Comparison of ENCODE assay signal across 21 cellular contexts in genomic region chr2:28639092-28639691, GRCh38.
DNase-seq lines count a peak whose midpoint lies in the region; ATAC-seq and TF ChIP-seq lines count a peak whose summit lies in the region.
"Had no signal": no experiment of that assay in that cellular context is flagged by ENCODE, and none has a peak within 500 bp of the region (broad histone marks: within the 10 kb centered on the region; RNA-seq: fewer than 3 reads in every experiment).

No MANE protein-coding gene starts in this region.

- no peaks in the 10 kb centered on the region for H4K20me1 ChIP-seq in PC-9 (ENCODE audit: insufficient read depth)
- no peaks in the 10 kb centered on the region for H4K20me1 ChIP-seq in MM.1S (ENCODE audit: insufficient read depth, low read length)

- TF ChIP-seq EP300 in transverse colon (IDR thresholded peaks at IDR 0.05; ENCODE audit: low read depth): no peak

- H3F3A ChIP-seq in PC-9 (ENCODE audit: insufficient read depth, low read depth): peaks cover 39% of the 10 kb centered on the region
- no peaks in the 10 kb centered on the region for H3F3A ChIP-seq in MM.1S (ENCODE audit: insufficient read depth, low read length)

- intact Hi-C loops in PC-9 (cut with micrococcal nuclease; ENCODE audit: unreplicated experiment) (no loop called here), right lobe of liver (cut with DNase I) (no loop called here), transverse colon (cut with DNase I; ENCODE audit: low total_unique reads) (no loop called here)

- DNase-seq in T-helper 1 cell: no peak
- no peak for DNase-seq in PC-9
- peak in 1 of 3 donors; percentile 32 for DNase-seq in right lobe of liver
- peak; percentile 3 for DNase-seq in transverse colon
- no peak for DNase-seq in MM.1S
- no peak for DNase-seq in NCI-H2171 treated with DMSO at 0.1 percent for 48 hours (lab: John Stamatoyannopoulos, UW)
- DNase-seq: CD8-positive, alpha-beta T cell; DMS79 treated with DMSO at 0.1 percent for 48 hours; KG1; NCI-H1048; NCI-H1436 treated with DMSO at 0.1 percent for 48 hours; NCI-H2029 treated with DMSO at 0.1 percent for 48 hours had no signal

- TSS peak; percentile 35 for BruUV-seq in PC-9 (replicated peaks; lab: Mats Ljungman, UMichigan)

- TF ChIP-seq CTCF in PC-9 (conservative IDR thresholded peaks at IDR 0.05): no peak
- TF ChIP-seq CTCF in right lobe of liver (IDR thresholded peaks at IDR 0.05): no peak
- no peak for TF ChIP-seq CTCF in transverse colon (IDR thresholded peaks at IDR 0.05)
- TF ChIP-seq CTCF in MM.1S (IDR thresholded peaks at IDR 0.05; ENCODE audit: low read length): no peak

- peak overlapping the region; percentile 33 for H3K27ac Mint-ChIP-seq in T-helper 1 cell treated with Interleukin-12 subunit alpha and Interleukin-12 subunit beta and Interleukin-4 antibody, amounts not matched to agents 30 μg/mL and 1 μg/mL, for 36 hours
- H3K27ac Mint-ChIP-seq: B cell; CD8-positive, alpha-beta T cell had no signal

- ATAC-seq in right lobe of liver: no peak
- ATAC-seq in HG02938 (IDR thresholded peaks at IDR 0.05; ENCODE audit: unreplicated experiment): no peak
- ATAC-seq: CD8-positive, alpha-beta T cell; Right ventricle myocardium inferior had no signal

- no peak overlapping the region for H3K9ac ChIP-seq in MM.1S (ENCODE audit: low read length)

- H3K4me1 Mint-ChIP-seq in T-helper 1 cell treated with Interleukin-12 subunit alpha and Interleukin-12 subunit beta and Interleukin-4 antibody, amounts not matched to agents 30 μg/mL and 1 μg/mL, for 36 hours (ENCODE audit: low read depth): peaks cover 15% of the 10 kb centered on the region
- H3K4me1 Mint-ChIP-seq: B cell had no signal

- H3K27me3 ChIP-seq in PC-9 (ENCODE audit: insufficient read depth, low read depth): no peaks in the 10 kb centered on the region
- H3K27me3 ChIP-seq in right lobe of liver: no peaks in the 10 kb centered on the region
- no peaks in the 10 kb centered on the region for H3K27me3 ChIP-seq in transverse colon
- no peaks in the 10 kb centered on the region for H3K27me3 ChIP-seq in MM.1S (replicated peaks; ENCODE audit: insufficient read depth, low read length)
- H3K27me3 ChIP-seq: Peyer's patch had no signal

- POLR2A ChIA-PET in PC-9 (lab: Charles Lee; ENCODE audit: unreplicated experiment): interaction anchor here (0.5 to 1.0 kb wide), 6 partner anchors 8 to 113 kb away, joined by 3 to 10 read pairs (median 6); partner anchors contain the start of gene PPP1CB

- CTCF ChIA-PET in PC-9 (lab: Charles Lee): no interaction called here

- H3K27ac ChIP-seq in PC-9 (peak overlapping the region; percentile 72), right lobe of liver (peak overlapping the region in 2 of 3 donors; percentile 21 to 64), transverse colon (peak overlapping the region in 3 of 4 donors; percentile 21 to 59 (median 37)), MM.1S (ENCODE audit: low read length) (no peak overlapping the region)
- H3K27ac ChIP-seq: 22Rv1, SK-N-MC had no signal

- H3K4me1 ChIP-seq in PC-9 (replicated peaks; ENCODE audit: insufficient read depth) (peaks cover 57% of the 10 kb centered on the region), right lobe of liver (peaks cover 0 to 35% (median 14%) of the 10 kb centered on the region in 4 donors), transverse colon (peaks cover 7 to 54% (median 22%) of the 10 kb centered on the region in 4 donors), MM.1S (ENCODE audit: low read length) (peaks cover 8% of the 10 kb centered on the region)

- H3K4me2 ChIP-seq in PC-9 (peak overlapping the region; percentile 65), MM.1S (ENCODE audit: low read depth, low read length) (no peak overlapping the region)

- H3K4me3 Mint-ChIP-seq in T-helper 1 cell treated with Interleukin-12 subunit alpha and Interleukin-12 subunit beta and Interleukin-4 antibody, amounts not matched to agents 30 μg/mL and 1 μg/mL, for 36 hours: no peak overlapping the region
- H3K4me3 Mint-ChIP-seq: B cell; CD8-positive, alpha-beta T cell had no signal

- H3K9me3 Mint-ChIP-seq in T-helper 1 cell treated with Interleukin-12 subunit alpha and Interleukin-12 subunit beta and Interleukin-4 antibody, amounts not matched to agents 30 μg/mL and 1 μg/mL, for 36 hours: no peaks in the 10 kb centered on the region
- H3K9me3 Mint-ChIP-seq: CD8-positive, alpha-beta T cell had no signal

- no peaks in the 10 kb centered on the region for H3K36me3 ChIP-seq in PC-9 (ENCODE audit: low read depth)
- no peaks in the 10 kb centered on the region for H3K36me3 ChIP-seq in right lobe of liver
- H3K36me3 ChIP-seq in transverse colon: no peaks in the 10 kb centered on the region
- H3K36me3 ChIP-seq in MM.1S (replicated peaks; ENCODE audit: insufficient read depth, low read length): no peaks in the 10 kb centered on the region
- H3K36me3 ChIP-seq: HAP-1, Peyer's patch had no signal

- H3K9me3 ChIP-seq in PC-9 (ENCODE audit: insufficient read depth, low read depth) (no peaks in the 10 kb centered on the region), right lobe of liver (no peaks in the 10 kb centered on the region), transverse colon (no peaks in the 10 kb centered on the region), MM.1S (replicated peaks; ENCODE audit: insufficient read depth, low read length) (no peaks in the 10 kb centered on the region)
- H3K9me3 ChIP-seq: HAP-1, Peyer's patch had no signal

- WGBS in right lobe of liver (ENCODE audit: insufficient coverage, low coverage, low lambda C conversion rate, missing lambda C conversion rate): 82% methylated on average over 8 of the region's 8 CpGs
- WGBS in transverse colon (ENCODE audit: low coverage in 1 of 2), 2 donors: 80 to 84% methylated on average over 7 to 8 of the region's 8 CpGs

- in situ Hi-C loops in transverse colon (cut with MboI; ENCODE audit: low pct_ligation_motif_present in 1 of 4, low pct_unique_long_range_greater_than_20kb in 1 of 4, low sequenced_read_pairs in 3 of 4): no loop called here

- TF ChIP-seq POLR2A in right lobe of liver (IDR thresholded peaks at IDR 0.05) (no peak), transverse colon (IDR thresholded peaks at IDR 0.05) (no peak)

- H3K27me3 Mint-ChIP-seq in T-helper 1 cell treated with Interleukin-12 subunit alpha and Interleukin-12 subunit beta and Interleukin-4 antibody, amounts not matched to agents 30 μg/mL and 1 μg/mL, for 36 hours (ENCODE audit: low read depth): no peaks in the 10 kb centered on the region
- H3K27me3 Mint-ChIP-seq: B cell had no signal

- H3K36me3 Mint-ChIP-seq in T-helper 1 cell treated with Interleukin-12 subunit alpha and Interleukin-12 subunit beta and Interleukin-4 antibody, amounts not matched to agents 30 μg/mL and 1 μg/mL, for 36 hours (ENCODE audit: low read depth): peaks cover 4% of the 10 kb centered on the region
- H3K36me3 Mint-ChIP-seq: CD8-positive, alpha-beta T cell had no signal

- H2AFZ ChIP-seq in PC-9 (no peak overlapping the region), MM.1S (ENCODE audit: low read length) (no peak overlapping the region)

- H3K4me3 ChIP-seq in PC-9: no peak overlapping the region
- H3K4me3 ChIP-seq in right lobe of liver: no peak overlapping the region
- no peak overlapping the region for H3K4me3 ChIP-seq in transverse colon
- no peak overlapping the region for H3K4me3 ChIP-seq in MM.1S (ENCODE audit: low read length)
- H3K4me3 ChIP-seq: GM12878, HAP-1, Peyer's patch, SK-N-MC had no signal

- H3K9me2 ChIP-seq in PC-9 (ENCODE audit: insufficient read depth) (no peaks in the 10 kb centered on the region), MM.1S (replicated peaks; ENCODE audit: insufficient read depth, low read length) (no peaks in the 10 kb centered on the region)

- no peaks in the 10 kb centered on the region for H3K79me2 ChIP-seq in PC-9 (ENCODE audit: low read depth)
- no peaks in the 10 kb centered on the region for H3K79me2 ChIP-seq in MM.1S (ENCODE audit: low read length)
